8 cellular contexts compared by ENCODE assay signal in genomic region chr20:50292324-50293243, GRCh38.
A peak's percentile ranks its signal among the peaks of the same experiment; 100 is the strongest.
DNase-seq lines count a peak whose midpoint lies in the region; ATAC-seq and TF ChIP-seq lines count a peak whose summit lies in the region.

No MANE protein-coding gene starts in this region.

- no peak overlapping the region for H3K4me3 ChIP-seq in MG63
- peak overlapping the region; percentile 15 for H3K4me3 ChIP-seq in skeletal muscle satellite cell (ENCODE audit: low read length)

- H3K27me3 ChIP-seq in MG63 (no peaks in the 10 kb centered on the region), skeletal muscle satellite cell (ENCODE audit: control insufficient read depth, insufficient read depth, low read length) (no peaks in the 10 kb centered on the region)

- peaks cover 61% of the 10 kb centered on the region for H3K4me1 Mint-ChIP-seq in CD14-positive monocyte

- H3K9me3 ChIP-seq in MG63 (no peaks in the 10 kb centered on the region), skeletal muscle satellite cell (replicated peaks; ENCODE audit: low read length) (no peaks in the 10 kb centered on the region)

- peak overlapping the region; percentile 74 for H3K9ac ChIP-seq in skeletal muscle satellite cell (ENCODE audit: low read depth, low read length)

- peak overlapping the region; percentile 79 to 93 (median 88) for H3K27ac Mint-ChIP-seq in CD14-positive monocyte

- peaks cover 20% of the 10 kb centered on the region for H3K4me1 ChIP-seq in skeletal muscle satellite cell (ENCODE audit: control insufficient read depth, insufficient read depth, low read length)

- ATAC-seq in HG03442 (IDR thresholded peaks at IDR 0.05; ENCODE audit: unreplicated experiment) = no peak

- H3K9me3 Mint-ChIP-seq in CD14-positive monocyte = no peaks in the 10 kb centered on the region

- peak overlapping the region; percentile 36 for H3K4me2 ChIP-seq in skeletal muscle satellite cell (ENCODE audit: low read length)

- no peak for TF ChIP-seq CTCF in CD14-positive monocyte (IDR thresholded peaks at IDR 0.05)

- peaks cover 0 to 9% of the 10 kb centered on the region in 2 donors for H3K36me3 Mint-ChIP-seq in CD14-positive monocyte

- H3K27me3 Mint-ChIP-seq in CD14-positive monocyte (ENCODE audit: low read depth in 3 of 3) = peaks cover 0 to 8% (median 6%) of the 10 kb centered on the region in 3 donors

- intact Hi-C loops in CD14-positive monocyte (cut with micrococcal nuclease) = no loop called here

- peak overlapping the region; percentile 39 to 67 for H3K4me3 Mint-ChIP-seq in CD14-positive monocyte

- DNase-seq in CD14-positive monocyte (ENCODE audit: low spot score) (peak; percentile 94), MG63 (peak; percentile 97), astrocyte of the hippocampus (ENCODE audit: low read depth, low spot score) (peak; percentile 90), iPS-NIHi7 (ENCODE audit: extremely low spot score) (peak; percentile 72), activated gamma-delta T cell (lab: John Stamatoyannopoulos, UW) (no peak), NCI-H2081 (lab: John Stamatoyannopoulos, UW) (no peak)

- H3K36me3 ChIP-seq in MG63 (no peaks in the 10 kb centered on the region), skeletal muscle satellite cell (ENCODE audit: insufficient read depth, low read length) (no peaks in the 10 kb centered on the region)

Comparison
In these comparisons a context has a peak if more than half of its experiments do, and no peak if none do; other contexts are left out.
1. DNase-seq: peak in CD14-positive monocyte (single experiment), MG63 (single experiment), astrocyte of the hippocampus (single experiment) and iPS-NIHi7 (single experiment); none in activated gamma-delta T cell (single experiment) and NCI-H2081 (0 of 2).